ENCODE assay signal across 1 cellular context in the genomic region with DNA sequence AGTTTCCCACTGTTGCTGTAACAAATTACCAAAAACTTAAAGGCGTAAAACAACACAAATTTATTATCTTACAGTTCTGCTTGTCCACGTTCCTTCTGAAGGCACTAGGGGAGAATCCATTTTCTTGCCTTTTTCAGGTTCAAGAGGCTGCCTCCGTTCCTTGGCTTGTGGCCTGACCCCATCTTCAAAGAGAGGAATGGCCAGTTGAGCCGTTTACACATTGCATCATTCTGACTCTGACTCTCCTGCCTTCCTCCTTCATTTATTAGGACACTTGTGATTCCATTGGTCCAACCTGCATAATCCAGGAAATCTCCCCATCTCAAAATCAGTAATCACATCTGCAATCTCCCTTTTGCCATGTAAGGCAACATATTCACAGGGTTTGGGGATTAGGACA.
TF ChIP-seq lines count a peak whose summit lies in the region.

No MANE protein-coding gene starts in this region.

TF ChIP-seq in HEK293, 187 proteins besides CTCF, POLR2A, EP300 and RAD21 (continued from another document):
- no peak for TF ChIP-seq TSHZ1 (tag by site-specific recombination; IDR thresholded peaks at IDR 0.05; ENCODE audit: borderline replicate concordance)
